21 cellular contexts compared by ENCODE assay signal in genomic region chr5:133892774-133893173, GRCh38.
"Had no signal": no experiment of that assay in that cellular context is flagged by ENCODE, and none has a peak within 500 bp of the region (broad histone marks: within the 10 kb centered on the region; RNA-seq: fewer than 3 reads in every experiment).

No MANE protein-coding gene starts in this region.

- H3K36me3 ChIP-seq: colonic mucosa, esophagus muscularis mucosa, gastroesophageal sphincter, heart left ventricle, neural progenitor cell, right lobe of liver, stomach, thyroid gland had no signal

- H3K4me1 ChIP-seq: colonic mucosa, gastroesophageal sphincter, parathyroid adenoma, right lobe of liver, stomach, thyroid gland had no signal

- H2AFZ ChIP-seq: hepatocyte, neural progenitor cell, parathyroid adenoma had no signal

- H3K79me2 ChIP-seq: hepatocyte, parathyroid adenoma had no signal

- H3K4me3 ChIP-seq: colonic mucosa, esophagus muscularis mucosa, gastroesophageal sphincter, heart left ventricle, hepatocyte, lung, neural progenitor cell, right lobe of liver, smooth muscle cell, stomach, thyroid gland had no signal

- H3K27me3 ChIP-seq: colonic mucosa, esophagus muscularis mucosa, foreskin keratinocyte, gastroesophageal sphincter, heart left ventricle, hepatocyte, neural progenitor cell, right lobe of liver, stomach, thyroid gland had no signal

- H3K4me2 ChIP-seq: hepatocyte, neural progenitor cell, smooth muscle cell had no signal

- ATAC-seq: foreskin keratinocyte; gastroesophageal sphincter; heart left ventricle; left lobe of liver; right lobe of liver; stimulated activated effector memory CD8-positive, alpha-beta T cell treated with anti-CD3 and anti-CD28 coated beads, Interleukin-12 subunit alpha, Interleukin-12 subunit beta, amount 100 ng/mL, for 72 hours had no signal

- H3K9ac ChIP-seq: neural progenitor cell, parathyroid adenoma had no signal

- H3K9me3 ChIP-seq: colonic mucosa, esophagus muscularis mucosa, gastroesophageal sphincter, heart left ventricle, right lobe of liver, stomach, thyroid gland had no signal

- DNase-seq: colonic mucosa; effector memory CD4-positive, alpha-beta T cell; foreskin keratinocyte; heart left ventricle; kidney; right lobe of liver; stimulated activated CD4-positive, alpha-beta T cell treated with anti-CD3 and anti-CD28 coated beads, Interleukin-2, amount 100 ng/mL, for 24 hours; stimulated activated CD4-positive, alpha-beta T cell treated with anti-CD3 and anti-CD28 coated beads, Interleukin-4, amount 100 ng/mL, for 24 hours; stimulated activated naive CD4-positive, alpha-beta T cell treated with Interleukin-2 at 50 U/mL for 16 hours; stomach; thyroid gland; trophoblast cell had no signal

- H3K27ac ChIP-seq: colonic mucosa, esophagus muscularis mucosa, foreskin keratinocyte, gastroesophageal sphincter, hepatocyte, neural progenitor cell, parathyroid adenoma, right lobe of liver, stomach, thyroid gland had no signal
